In the genomic region with DNA sequence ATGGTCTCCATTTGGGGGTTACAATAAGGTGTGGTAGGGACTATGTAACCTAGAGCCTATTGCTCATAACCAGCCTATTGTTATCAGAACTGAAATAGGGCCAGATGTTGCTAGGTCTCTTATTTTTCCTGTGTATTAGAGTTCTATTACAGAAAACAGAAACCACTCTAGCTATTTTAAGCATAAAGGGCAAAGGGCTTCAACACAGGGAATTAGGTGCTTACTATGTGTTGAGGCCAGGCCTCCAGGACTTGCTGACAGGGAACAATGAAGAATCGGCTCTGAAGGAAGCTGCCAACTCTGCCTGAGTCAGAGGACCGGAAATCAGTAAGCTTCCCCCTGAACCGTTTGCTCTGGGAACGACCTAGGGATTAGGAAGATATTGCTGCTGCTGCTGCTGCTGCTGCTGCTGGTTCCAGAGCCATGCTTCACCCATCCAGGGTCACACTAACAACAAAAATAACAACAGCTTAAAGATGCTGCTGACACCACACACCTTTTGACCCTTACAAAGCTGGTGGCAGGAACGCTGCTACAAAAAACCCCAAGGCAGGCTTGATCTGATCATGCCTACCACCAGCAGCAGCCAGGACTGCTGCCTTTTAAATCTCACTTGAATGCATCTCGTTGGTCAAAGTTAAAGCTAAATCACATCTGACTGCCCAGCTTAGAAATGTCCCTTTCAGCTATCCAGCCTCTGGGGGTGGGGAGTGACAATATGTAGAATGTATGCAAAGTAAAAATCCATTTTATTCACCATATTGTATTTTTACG, we compare ENCODE assay signal across 11 cellular contexts.
DNase-seq lines count a peak whose midpoint lies in the region; TF ChIP-seq lines count a peak whose summit lies in the region.
"Had no signal": no experiment of that assay in that cellular context is flagged by ENCODE, and none has a peak within 500 bp of the region (broad histone marks: within the 10 kb centered on the region; RNA-seq: fewer than 3 reads in every experiment).

No MANE protein-coding gene starts in this region.

- no peaks in the 10 kb centered on the region for H3K4me1 Mint-ChIP-seq in MCF 10A (ENCODE audit: insufficient read depth, unreplicated experiment)
- H3K4me1 Mint-ChIP-seq in T-helper 2 cell treated with Interferon-gamma antibody and Interleukin-4, amounts not matched to agents 5 μg/mL and 100 μg/mL, for 36 hours (ENCODE audit: low read depth): no peaks in the 10 kb centered on the region
- H3K4me1 Mint-ChIP-seq: B cell had no signal

- H3K4me3 ChIP-seq in breast epithelium: no peak overlapping the region
- no peak overlapping the region for H3K4me3 ChIP-seq in kidney epithelial cell (ENCODE audit: low read depth, low read length)
- H3K4me3 ChIP-seq: mucosa of descending colon had no signal

- peaks cover 9% of the 10 kb centered on the region for H3K9me3 Mint-ChIP-seq in MCF 10A (ENCODE audit: unreplicated experiment)
- H3K9me3 Mint-ChIP-seq in T-helper 2 cell treated with Interferon-gamma antibody and Interleukin-4, amounts not matched to agents 5 μg/mL and 100 μg/mL, for 36 hours: no peaks in the 10 kb centered on the region

- H3K27me3 Mint-ChIP-seq in MCF 10A (ENCODE audit: insufficient read depth, unreplicated experiment): no peaks in the 10 kb centered on the region
- no peaks in the 10 kb centered on the region for H3K27me3 Mint-ChIP-seq in T-helper 2 cell treated with Interferon-gamma antibody and Interleukin-4, amounts not matched to agents 5 μg/mL and 100 μg/mL, for 36 hours (ENCODE audit: low read depth)

- DNase-seq in MCF 10A (ENCODE audit: unreplicated experiment) (peak; percentile 84), breast epithelium (ENCODE audit: low spot score in 2 of 2) (no peak), dermis blood vessel endothelial cell (peak; percentile 99), kidney epithelial cell (ENCODE audit: low read depth) (peak; percentile 43), NCI-H1092 treated with DMSO at 0.1 percent for 48 hours (lab: John Stamatoyannopoulos, UW) (no peak), DMS53 treated with DMSO at 0.1 percent for 48 hours (lab: John Stamatoyannopoulos, UW; ENCODE audit: unreplicated experiment) (no peak), HUDEP-2 (lab: John Stamatoyannopoulos, UW; ENCODE audit: unreplicated experiment in 76 of 76) (no peak)
- no peak for DNase-seq in T-helper 2 cell treated with Interferon-gamma antibody and Interleukin-4, amounts not matched to agents 5 μg/mL and 100 μg/mL, for 36 hours (ENCODE audit: low spot score)
- DNase-seq: mucosa of descending colon, NCI-H1694 treated with DMSO at 0.1 percent for 48 hours had no signal

- CTCF ChIA-PET in MCF 10A (lab: Yijun Ruan, JAX): interaction anchor here (0.5 to 1.3 kb wide), 7 partner anchors 8 to 128 kb away, joined by 3 to 5 read pairs (median 4); partner anchors contain the start of gene SCHIP1

- no peak for TF ChIP-seq POLR2A in breast epithelium (IDR thresholded peaks at IDR 0.05)

- peak overlapping the region in 1 of 2 donors; percentile 55 for H3K27ac ChIP-seq in breast epithelium

- no peak overlapping the region for H3K4me3 Mint-ChIP-seq in MCF 10A (ENCODE audit: unreplicated experiment)
- H3K4me3 Mint-ChIP-seq in T-helper 2 cell treated with Interferon-gamma antibody and Interleukin-4, amounts not matched to agents 5 μg/mL and 100 μg/mL, for 36 hours: no peak overlapping the region
- H3K4me3 Mint-ChIP-seq: B cell had no signal

- H3K36me3 ChIP-seq in breast epithelium (no peaks in the 10 kb centered on the region), kidney epithelial cell (ENCODE audit: control insufficient read depth, insufficient read depth, low read length) (no peaks in the 10 kb centered on the region)

- BruUV-seq in MCF 10A (replicated peaks; lab: Mats Ljungman, UMichigan): no TSS peak

- intact Hi-C loops in MCF 10A (cut with micrococcal nuclease) (no loop called here), breast epithelium (cut with DNase I; ENCODE audit: low total_unique reads) (no loop called here)

- no peak overlapping the region for H3K27ac Mint-ChIP-seq in MCF 10A (ENCODE audit: low read depth, unreplicated experiment)
- H3K27ac Mint-ChIP-seq in T-helper 2 cell treated with Interferon-gamma antibody and Interleukin-4, amounts not matched to agents 5 μg/mL and 100 μg/mL, for 36 hours: no peak overlapping the region
- H3K27ac Mint-ChIP-seq: B cell had no signal

- H3K27me3 ChIP-seq in breast epithelium (no peaks in the 10 kb centered on the region), kidney epithelial cell (ENCODE audit: control insufficient read depth, insufficient read depth, low read length) (no peaks in the 10 kb centered on the region)

- no peaks in the 10 kb centered on the region for H3K36me3 Mint-ChIP-seq in MCF 10A (ENCODE audit: insufficient read depth, unreplicated experiment)
- H3K36me3 Mint-ChIP-seq in T-helper 2 cell treated with Interferon-gamma antibody and Interleukin-4, amounts not matched to agents 5 μg/mL and 100 μg/mL, for 36 hours (ENCODE audit: low read depth): no peaks in the 10 kb centered on the region

- TF ChIP-seq CTCF in MCF 10A (IDR thresholded peaks at IDR 0.05; ENCODE audit: unreplicated experiment): no peak
- no peak for TF ChIP-seq CTCF in breast epithelium (IDR thresholded peaks at IDR 0.05)
- no peak for TF ChIP-seq CTCF in kidney epithelial cell (IDR thresholded peaks at IDR 0.05; ENCODE audit: insufficient read depth, low read length, poor library complexity, severe bottlenecking)

- POLR2A ChIA-PET in MCF 10A (lab: Yijun Ruan, JAX): interaction anchor here (0.6 to 1.2 kb wide), 4 partner anchors 10 to 39 kb away, joined by 3 to 4 read pairs (median 3); no protein-coding TSS in a partner anchor

- H3K4me1 ChIP-seq in breast epithelium: no peaks in the 10 kb centered on the region

- peaks cover 6 to 12% of the 10 kb centered on the region in 2 donors for H3K9me3 ChIP-seq in breast epithelium
- H3K9me3 ChIP-seq: mucosa of descending colon had no signal

Comparison
In these comparisons a context has a peak if more than half of its experiments do, and no peak if none do; other contexts are left out.
1. DNase-seq: peak in MCF 10A (single experiment), dermis blood vessel endothelial cell (single experiment) and kidney epithelial cell (single experiment); none in breast epithelium (0 of 2), NCI-H1092 treated with DMSO at 0.1 percent for 48 hours (single experiment), T-helper 2 cell treated with Interferon-gamma antibody and Interleukin-4, amounts not matched to agents 5 μg/mL and 100 μg/mL, for 36 hours (single experiment), DMS53 treated with DMSO at 0.1 percent for 48 hours (single experiment) and HUDEP-2 (0 of 76).